Comparison of ENCODE assay signal across 8 cellular contexts in genomic region chr11:7251836-7252682, GRCh38. TPM values are rescaled to one million over a fixed set of nuclear protein-coding genes. Genes with fewer than 3 reads are reported as not detected.
DNase-seq lines count a peak whose midpoint lies in the region; ATAC-seq and TF ChIP-seq lines count a peak whose summit lies in the region.

A gene with protein sequence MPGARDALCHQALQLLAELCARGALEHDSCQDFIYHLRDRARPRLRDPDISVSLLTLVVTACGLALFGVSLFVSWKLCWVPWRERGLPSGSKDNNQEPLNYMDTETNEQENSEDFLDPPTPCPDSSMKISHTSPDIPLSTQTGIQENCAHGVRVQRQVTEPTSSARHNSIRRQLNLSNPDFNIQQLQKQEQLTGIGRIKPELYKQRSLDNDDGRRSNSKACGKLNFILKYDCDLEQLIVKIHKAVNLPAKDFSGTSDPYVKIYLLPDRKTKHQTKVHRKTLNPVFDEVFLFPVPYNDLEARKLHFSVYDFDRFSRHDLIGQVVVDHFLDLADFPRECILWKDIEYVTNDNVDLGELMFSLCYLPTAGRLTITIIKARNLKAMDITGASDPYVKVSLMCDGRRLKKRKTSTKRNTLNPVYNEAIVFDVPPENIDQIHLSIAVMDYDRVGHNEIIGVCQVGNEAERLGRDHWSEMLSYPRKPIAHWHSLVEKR (plus strand): TSS chr11:7251904. CDS start chr11:7252187, 283 bp downstream.

- peaks cover 0 to 4% (median 0%) of the 10 kb centered on the region in 5 donors for H3K36me3 Mint-ChIP-seq in naive thymus-derived CD4-positive, alpha-beta T cell

- ATAC-seq in HG03139 (IDR thresholded peaks at IDR 0.05; ENCODE audit: unreplicated experiment): peak; percentile 80
- ATAC-seq in naive thymus-derived CD4-positive, alpha-beta T cell: peak; percentile 37

- H3K4me3 Mint-ChIP-seq in naive thymus-derived CD4-positive, alpha-beta T cell: peak within 1 kb of the TSS; percentile 18 to 70 (median 57)

- no peak within 1 kb of the TSS for H3K27ac Mint-ChIP-seq in naive thymus-derived CD4-positive, alpha-beta T cell

- H3K4me1 ChIP-seq in naive thymus-derived CD4-positive, alpha-beta T cell (ENCODE audit: control insufficient read depth in 2 of 2, insufficient read depth in 2 of 2, low read length in 2 of 2): no peaks in the 10 kb centered on the region
- H3K4me1 ChIP-seq in uterus: peaks cover 0 to 3% of the 10 kb centered on the region in 2 donors

- H3K9me3 Mint-ChIP-seq in naive thymus-derived CD4-positive, alpha-beta T cell: peaks cover 0 to 6% (median 0%) of the 10 kb centered on the region in 11 donors

- DNase-seq in DMS 273 (lab: John Stamatoyannopoulos, UW; ENCODE audit: unreplicated experiment): peak; percentile 36
- no peak for DNase-seq in DMS 273 treated with DMSO at 0.1 percent for 48 hours (lab: John Stamatoyannopoulos, UW)
- DNase-seq in activated CD4-positive, alpha-beta T cell treated with anti-CD3 and anti-CD28 coated beads, Interleukin-2, amount 50 U/mL, for 48 hours: peak; percentile 24
- peak; percentile 2 for DNase-seq in fibroblast of peridontal ligament (ENCODE audit: extremely low read depth)
- peak in 1 of 9 donors; percentile 28 for DNase-seq in naive thymus-derived CD4-positive, alpha-beta T cell
- peak; percentile 16 to 23 for DNase-seq in uterus
- no peak for DNase-seq in NOMO-1 treated with DMSO at 0.1 percent for 48 hours (lab: John Stamatoyannopoulos, UW; ENCODE audit: unreplicated experiment)

- H3K27ac ChIP-seq in naive thymus-derived CD4-positive, alpha-beta T cell (ENCODE audit: low read depth, low read length): no peak within 1 kb of the TSS
- no peak within 1 kb of the TSS for H3K27ac ChIP-seq in uterus

- intact Hi-C loops in naive thymus-derived CD4-positive, alpha-beta T cell (cut with micrococcal nuclease): no loop called here
- intact Hi-C loops in uterus (cut with DNase I; ENCODE audit: low total_unique reads): no loop called here

- H3K9me3 ChIP-seq in naive thymus-derived CD4-positive, alpha-beta T cell (ENCODE audit: control insufficient read depth in 2 of 3, low read length in 3 of 3): no peaks in the 10 kb centered on the region
- no peaks in the 10 kb centered on the region for H3K9me3 ChIP-seq in uterus

- POLR2A ChIA-PET in naive thymus-derived CD4-positive, alpha-beta T cell (lab: Charles Lee): no interaction called here

- no peak for TF ChIP-seq CTCF in uterus (IDR thresholded peaks at IDR 0.05)

- no peaks in the 10 kb centered on the region for H3K36me3 ChIP-seq in naive thymus-derived CD4-positive, alpha-beta T cell (ENCODE audit: control insufficient read depth in 2 of 3, insufficient read depth in 3 of 3, low read length in 3 of 3)
- no peaks in the 10 kb centered on the region for H3K36me3 ChIP-seq in uterus

- peaks cover 0 to 10% (median 4%) of the 10 kb centered on the region in 7 donors for H3K4me1 Mint-ChIP-seq in naive thymus-derived CD4-positive, alpha-beta T cell

- peaks cover 0 to 16% of the 10 kb centered on the region in 2 donors for H3K27me3 ChIP-seq in naive thymus-derived CD4-positive, alpha-beta T cell (ENCODE audit: control insufficient read depth in 2 of 2, insufficient read depth in 2 of 2, low read length in 2 of 2)
- H3K27me3 ChIP-seq in uterus: no peaks in the 10 kb centered on the region

- H3K27me3 Mint-ChIP-seq in naive thymus-derived CD4-positive, alpha-beta T cell: peaks cover 48 to 58% (median 56%) of the 10 kb centered on the region in 5 donors

- CTCF ChIA-PET in naive thymus-derived CD4-positive, alpha-beta T cell (lab: Charles Lee): no interaction called here

- no peak within 1 kb of the TSS for H3K4me3 ChIP-seq in naive thymus-derived CD4-positive, alpha-beta T cell (ENCODE audit: low read length)
- H3K4me3 ChIP-seq in uterus: peak within 1 kb of the TSS; percentile 16 to 33

- TF ChIP-seq POLR2A in uterus (IDR thresholded peaks at IDR 0.05): no peak

RNA-seq across cellular contexts. Expression of the gene that starts here (rescaled TPM):
- under 1 TPM in 1 of 5 experiments, not detected in 4; 0.10 TPM for total RNA-seq in naive thymus-derived CD4-positive, alpha-beta T cell
- under 1 TPM in 1 of 2 donors, not detected in 1; 0.06 TPM for polyA plus RNA-seq in naive thymus-derived CD4-positive, alpha-beta T cell
- total RNA-seq in uterus: 1 to 10 TPM in 2 of 4 donors, under 1 TPM in 1, not detected in 1; 0.29 to 5.8 (median 3.0) TPM

Comparison
In these comparisons a context has a peak if more than half of its experiments do, and no peak if none do; other contexts are left out.
1. DNase-seq: peak in DMS 273 (single experiment), activated CD4-positive, alpha-beta T cell treated with anti-CD3 and anti-CD28 coated beads, Interleukin-2, amount 50 U/mL, for 48 hours (2 of 2), fibroblast of peridontal ligament (single experiment) and uterus (2 of 2); none in DMS 273 treated with DMSO at 0.1 percent for 48 hours (single experiment) and NOMO-1 treated with DMSO at 0.1 percent for 48 hours (single experiment).
2. Peak in ATAC-seq in naive thymus-derived CD4-positive, alpha-beta T cell; RNA of the gene not detected or under 1 TPM.